1 cellular context compared by ENCODE assay signal in the genomic region with DNA sequence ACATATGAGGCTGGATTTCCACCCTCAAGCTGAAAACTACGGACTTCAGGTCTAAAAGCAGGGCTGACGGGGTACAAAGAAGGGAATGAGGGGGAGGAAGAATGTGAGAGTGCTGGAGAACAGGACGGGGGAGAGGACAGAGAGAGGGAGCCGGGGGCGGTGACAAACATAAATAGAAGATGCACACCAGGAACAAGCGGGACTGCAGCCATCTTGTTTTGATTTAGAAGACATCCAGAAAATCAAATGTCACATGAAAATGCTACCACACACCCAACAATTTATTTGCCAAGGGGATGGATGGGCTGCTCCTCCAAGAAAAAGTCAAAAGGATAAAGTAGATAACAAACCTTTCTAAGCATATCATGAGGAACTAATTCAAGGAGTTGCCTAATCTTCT.
A peak's percentile ranks its signal among the peaks of the same experiment; 100 is the strongest.
TF ChIP-seq lines count a peak whose summit lies in the region.

No MANE protein-coding gene starts in this region.

TF ChIP-seq in K562, 482 proteins besides CTCF, POLR2A, EP300 and RAD21 (continued from another document and continues in another):
- TF ChIP-seq, protein P1, sequence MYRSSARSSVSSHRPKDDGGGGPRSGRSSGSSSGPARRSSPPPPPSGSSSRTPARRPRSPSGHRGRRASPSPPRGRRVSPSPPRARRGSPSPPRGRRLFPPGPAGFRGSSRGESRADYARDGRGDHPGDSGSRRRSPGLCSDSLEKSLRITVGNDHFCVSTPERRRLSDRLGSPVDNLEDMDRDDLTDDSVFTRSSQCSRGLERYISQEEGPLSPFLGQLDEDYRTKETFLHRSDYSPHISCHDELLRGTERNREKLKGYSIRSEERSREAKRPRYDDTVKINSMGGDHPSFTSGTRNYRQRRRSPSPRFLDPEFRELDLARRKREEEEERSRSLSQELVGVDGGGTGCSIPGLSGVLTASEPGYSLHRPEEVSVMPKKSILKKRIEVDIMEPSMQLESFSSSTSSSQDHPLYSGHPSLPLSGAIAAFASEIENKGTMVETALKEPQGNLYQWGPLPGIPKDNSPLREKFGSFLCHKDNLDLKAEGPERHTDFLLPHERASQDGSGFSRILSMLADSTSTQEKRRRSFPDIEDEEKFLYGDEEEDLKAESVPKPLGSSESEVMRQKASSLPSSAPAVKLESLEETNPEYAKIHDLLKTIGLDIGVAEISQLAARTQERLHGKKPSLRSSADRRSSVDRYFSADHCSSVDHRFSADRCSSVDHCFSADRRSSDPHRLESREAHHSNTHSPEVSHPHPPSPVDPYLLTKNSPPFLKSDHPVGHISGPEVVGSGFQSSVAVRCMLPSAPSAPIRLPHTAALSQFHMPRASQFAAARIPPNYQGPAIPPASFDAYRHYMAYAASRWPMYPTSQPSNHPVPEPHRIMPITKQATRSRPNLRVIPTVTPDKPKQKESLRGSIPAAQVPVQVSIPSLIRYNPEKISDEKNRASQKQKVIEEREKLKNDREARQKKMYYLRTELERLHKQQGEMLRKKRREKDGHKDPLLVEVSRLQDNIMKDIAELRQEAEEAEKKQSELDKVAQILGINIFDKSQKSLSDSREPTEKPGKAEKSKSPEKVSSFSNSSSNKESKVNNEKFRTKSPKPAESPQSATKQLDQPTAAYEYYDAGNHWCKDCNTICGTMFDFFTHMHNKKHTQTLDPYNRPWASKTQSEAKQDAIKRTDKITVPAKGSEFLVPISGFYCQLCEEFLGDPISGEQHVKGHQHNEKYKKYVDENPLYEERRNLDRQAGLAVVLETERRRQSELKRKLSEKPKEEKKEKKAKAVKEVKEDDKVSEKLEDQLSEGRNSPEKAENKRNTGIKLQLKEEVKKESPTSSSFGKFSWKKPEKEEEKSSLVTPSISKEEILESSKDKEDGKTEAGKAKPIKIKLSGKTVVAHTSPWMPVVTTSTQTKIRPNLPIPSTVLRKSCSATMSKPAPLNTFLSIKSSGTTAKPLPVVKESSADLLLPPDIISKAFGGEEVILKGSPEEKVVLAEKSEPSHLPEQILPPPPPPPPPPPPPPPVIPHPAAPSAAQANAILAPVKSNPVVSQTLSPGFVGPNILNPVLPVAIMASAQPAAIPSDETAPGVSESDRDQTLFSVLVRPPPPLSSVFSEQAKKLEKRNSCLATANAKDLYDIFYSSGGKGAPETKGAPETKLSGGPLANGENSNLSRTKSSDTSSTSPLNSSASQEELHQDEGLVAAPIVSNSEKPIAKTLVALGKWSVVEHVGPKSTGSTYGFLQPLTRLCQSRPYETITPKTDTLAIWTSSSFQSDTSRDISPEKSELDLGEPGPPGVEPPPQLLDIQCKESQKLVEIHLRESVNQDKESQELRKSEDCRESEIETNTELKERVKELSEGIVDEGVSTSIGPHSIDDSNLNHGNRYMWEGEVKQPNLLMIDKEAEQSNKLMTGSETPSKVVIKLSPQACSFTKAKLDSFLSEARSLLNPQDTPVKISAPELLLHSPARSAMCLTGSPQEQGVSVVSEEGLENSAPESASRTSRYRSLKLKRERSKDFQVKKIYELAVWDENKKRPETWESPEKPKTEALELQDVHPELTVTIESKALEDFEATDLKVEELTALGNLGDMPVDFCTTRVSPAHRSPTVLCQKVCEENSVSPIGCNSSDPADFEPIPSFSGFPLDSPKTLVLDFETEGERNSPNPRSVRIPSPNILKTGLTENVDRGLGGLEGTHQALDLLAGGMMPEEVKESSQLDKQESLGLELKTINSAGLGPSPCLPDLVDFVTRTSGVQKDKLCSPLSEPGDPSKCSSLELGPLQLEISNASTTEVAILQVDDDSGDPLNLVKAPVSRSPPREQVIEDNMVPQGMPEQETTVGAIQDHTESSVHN (IDR thresholded peaks at IDR 0.05; ENCODE audit: borderline replicate concordance in 1 of 2, low read depth in 1 of 2): no peak
- TF ChIP-seq NFE2L1 (tag; IDR thresholded peaks at IDR 0.05; ENCODE audit: borderline replicate concordance, low read depth) (no peak), BRF1 (IDR thresholded peaks at IDR 0.05; ENCODE audit: borderline replicate concordance, extremely low read depth, insufficient read length) (no peak), ARID4B (CRISPR knock-in tag; IDR thresholded peaks at IDR 0.05) (no peak), TAF15 (IDR thresholded peaks at IDR 0.05; ENCODE audit: low read depth, low read length) (no peak), FOXO4 (CRISPR knock-in tag; IDR thresholded peaks at IDR 0.05) (no peak), DPF2 (IDR thresholded peaks at IDR 0.05) (no peak), ZNF398 (CRISPR knock-in tag; IDR thresholded peaks at IDR 0.05) (0 out of 2 replicates have a peak, but pooled peaks have one; percentile 27), TCFL5 (CRISPR knock-in tag; conservative IDR thresholded peaks at IDR 0.05) (no peak), BRD4 (IDR thresholded peaks at IDR 0.05) (no peak), THAP7 (CRISPR knock-in tag; IDR thresholded peaks at IDR 0.05) (no peak), MYC (IDR thresholded peaks at IDR 0.05; ENCODE audit: low read depth, low read length) (no peak), MYC (CRISPR knock-in tag; IDR thresholded peaks at IDR 0.05; ENCODE audit: borderline replicate concordance, low read depth) (0 out of 2 replicates have a peak, but pooled peaks have one; percentile 29), KLF6 (CRISPR knock-in tag; IDR thresholded peaks at IDR 0.05; ENCODE audit: borderline replicate concordance) (peak; percentile 84; the same call in 1 of the 2 replicates), TBL1XR1 (IDR thresholded peaks at IDR 0.05; ENCODE audit: low read length in 2 of 2) (no peak), BACH1 (tag; IDR thresholded peaks at IDR 0.05) (peak; percentile 43; the same call in 1 of the 2 replicates), ZNF324 (CRISPR knock-in tag; IDR thresholded peaks at IDR 0.05) (no peak), ZNF76 (CRISPR knock-in tag; IDR thresholded peaks at IDR 0.05; ENCODE audit: borderline replicate concordance) (no peak), ZNF263 (CRISPR knock-in tag; IDR thresholded peaks at IDR 0.05; ENCODE audit: borderline replicate concordance) (no peak), JUNB (CRISPR knock-in tag; conservative IDR thresholded peaks at IDR 0.05) (no peak), TAF7 (tag; IDR thresholded peaks at IDR 0.05) (peak; percentile 68), ELF1 (tag; IDR thresholded peaks at IDR 0.05) (no peak), RCOR1 (IDR thresholded peaks at IDR 0.05; ENCODE audit: borderline replicate concordance in 1 of 2, low read depth in 2 of 2, low read length in 2 of 2) (no peak), RFX1 (IDR thresholded peaks at IDR 0.05) (no peak), HDAC2 (IDR thresholded peaks at IDR 0.05) (no peak), SAP30 (IDR thresholded peaks at IDR 0.05; ENCODE audit: borderline replicate concordance, insufficient read depth, low read depth, low read length, poor library complexity, severe bottlenecking) (no peak)
- TF ChIP-seq, protein P2, sequence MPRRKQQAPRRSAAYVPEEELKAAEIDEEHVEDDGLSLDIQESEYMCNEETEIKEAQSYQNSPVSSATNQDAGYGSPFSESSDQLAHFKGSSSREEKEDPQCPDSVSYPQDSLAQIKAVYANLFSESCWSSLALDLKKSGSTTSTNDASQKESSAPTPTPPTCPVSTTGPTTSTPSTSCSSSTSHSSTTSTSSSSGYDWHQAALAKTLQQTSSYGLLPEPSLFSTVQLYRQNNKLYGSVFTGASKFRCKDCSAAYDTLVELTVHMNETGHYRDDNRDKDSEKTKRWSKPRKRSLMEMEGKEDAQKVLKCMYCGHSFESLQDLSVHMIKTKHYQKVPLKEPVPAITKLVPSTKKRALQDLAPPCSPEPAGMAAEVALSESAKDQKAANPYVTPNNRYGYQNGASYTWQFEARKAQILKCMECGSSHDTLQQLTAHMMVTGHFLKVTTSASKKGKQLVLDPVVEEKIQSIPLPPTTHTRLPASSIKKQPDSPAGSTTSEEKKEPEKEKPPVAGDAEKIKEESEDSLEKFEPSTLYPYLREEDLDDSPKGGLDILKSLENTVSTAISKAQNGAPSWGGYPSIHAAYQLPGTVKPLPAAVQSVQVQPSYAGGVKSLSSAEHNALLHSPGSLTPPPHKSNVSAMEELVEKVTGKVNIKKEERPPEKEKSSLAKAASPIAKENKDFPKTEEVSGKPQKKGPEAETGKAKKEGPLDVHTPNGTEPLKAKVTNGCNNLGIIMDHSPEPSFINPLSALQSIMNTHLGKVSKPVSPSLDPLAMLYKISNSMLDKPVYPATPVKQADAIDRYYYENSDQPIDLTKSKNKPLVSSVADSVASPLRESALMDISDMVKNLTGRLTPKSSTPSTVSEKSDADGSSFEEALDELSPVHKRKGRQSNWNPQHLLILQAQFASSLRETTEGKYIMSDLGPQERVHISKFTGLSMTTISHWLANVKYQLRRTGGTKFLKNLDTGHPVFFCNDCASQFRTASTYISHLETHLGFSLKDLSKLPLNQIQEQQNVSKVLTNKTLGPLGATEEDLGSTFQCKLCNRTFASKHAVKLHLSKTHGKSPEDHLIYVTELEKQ (CRISPR knock-in tag; IDR thresholded peaks at IDR 0.05): 0 out of 2 replicates have a peak, but pooled peaks have one; percentile 68
- TF ChIP-seq, protein P3, sequence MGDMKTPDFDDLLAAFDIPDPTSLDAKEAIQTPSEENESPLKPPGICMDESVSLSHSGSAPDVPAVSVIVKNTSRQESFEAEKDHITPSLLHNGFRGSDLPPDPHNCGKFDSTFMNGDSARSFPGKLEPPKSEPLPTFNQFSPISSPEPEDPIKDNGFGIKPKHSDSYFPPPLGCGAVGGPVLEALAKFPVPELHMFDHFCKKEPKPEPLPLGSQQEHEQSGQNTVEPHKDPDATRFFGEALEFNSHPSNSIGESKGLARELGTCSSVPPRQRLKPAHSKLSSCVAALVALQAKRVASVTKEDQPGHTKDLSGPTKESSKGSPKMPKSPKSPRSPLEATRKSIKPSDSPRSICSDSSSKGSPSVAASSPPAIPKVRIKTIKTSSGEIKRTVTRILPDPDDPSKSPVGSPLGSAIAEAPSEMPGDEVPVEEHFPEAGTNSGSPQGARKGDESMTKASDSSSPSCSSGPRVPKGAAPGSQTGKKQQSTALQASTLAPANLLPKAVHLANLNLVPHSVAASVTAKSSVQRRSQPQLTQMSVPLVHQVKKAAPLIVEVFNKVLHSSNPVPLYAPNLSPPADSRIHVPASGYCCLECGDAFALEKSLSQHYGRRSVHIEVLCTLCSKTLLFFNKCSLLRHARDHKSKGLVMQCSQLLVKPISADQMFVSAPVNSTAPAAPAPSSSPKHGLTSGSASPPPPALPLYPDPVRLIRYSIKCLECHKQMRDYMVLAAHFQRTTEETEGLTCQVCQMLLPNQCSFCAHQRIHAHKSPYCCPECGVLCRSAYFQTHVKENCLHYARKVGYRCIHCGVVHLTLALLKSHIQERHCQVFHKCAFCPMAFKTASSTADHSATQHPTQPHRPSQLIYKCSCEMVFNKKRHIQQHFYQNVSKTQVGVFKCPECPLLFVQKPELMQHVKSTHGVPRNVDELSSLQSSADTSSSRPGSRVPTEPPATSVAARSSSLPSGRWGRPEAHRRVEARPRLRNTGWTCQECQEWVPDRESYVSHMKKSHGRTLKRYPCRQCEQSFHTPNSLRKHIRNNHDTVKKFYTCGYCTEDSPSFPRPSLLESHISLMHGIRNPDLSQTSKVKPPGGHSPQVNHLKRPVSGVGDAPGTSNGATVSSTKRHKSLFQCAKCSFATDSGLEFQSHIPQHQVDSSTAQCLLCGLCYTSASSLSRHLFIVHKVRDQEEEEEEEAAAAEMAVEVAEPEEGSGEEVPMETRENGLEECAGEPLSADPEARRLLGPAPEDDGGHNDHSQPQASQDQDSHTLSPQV (IDR thresholded peaks at IDR 0.05): peak; percentile 94
